ENCODE assay signal across 8 cellular contexts in genomic region chr10:77004917-77005564, GRCh38.
DNase-seq lines count a peak whose midpoint lies in the region; TF ChIP-seq lines count a peak whose summit lies in the region.

No MANE protein-coding gene starts in this region.

- peaks cover 9% of the 10 kb centered on the region for H3K4me1 ChIP-seq in osteoblast (ENCODE audit: insufficient read depth, low read length)

- H3K27me3 Mint-ChIP-seq in activated naive CD8-positive, alpha-beta T cell treated with anti-CD3 and anti-CD28 coated beads for 36 hours: peaks cover 4% of the 10 kb centered on the region

- H3K27ac ChIP-seq in osteoblast (ENCODE audit: low read depth, low read length): no peak overlapping the region

- no peak overlapping the region for H3K4me3 Mint-ChIP-seq in activated naive CD8-positive, alpha-beta T cell treated with anti-CD3 and anti-CD28 coated beads for 36 hours

- H3K79me2 ChIP-seq in osteoblast (ENCODE audit: insufficient read depth, low read length): no peaks in the 10 kb centered on the region

- peaks cover 8% of the 10 kb centered on the region for H3K4me1 Mint-ChIP-seq in activated naive CD8-positive, alpha-beta T cell treated with anti-CD3 and anti-CD28 coated beads for 36 hours

- no peaks in the 10 kb centered on the region for H3K9me3 Mint-ChIP-seq in activated naive CD8-positive, alpha-beta T cell treated with anti-CD3 and anti-CD28 coated beads for 36 hours

- no peak overlapping the region for H3K4me2 ChIP-seq in osteoblast (ENCODE audit: insufficient read depth, low read length)

- H3K27ac Mint-ChIP-seq in activated naive CD8-positive, alpha-beta T cell treated with anti-CD3 and anti-CD28 coated beads for 36 hours: no peak overlapping the region

- TF ChIP-seq CTCF in osteoblast (IDR thresholded peaks at IDR 0.05; ENCODE audit: extremely low read depth, low read depth, low read length): peak; percentile 84

- DNase-seq in DMS 273 (lab: John Stamatoyannopoulos, UW; ENCODE audit: unreplicated experiment) (peak; percentile 71), DMS 273 treated with DMSO at 0.1 percent for 48 hours (lab: John Stamatoyannopoulos, UW) (no peak), HuH-7 (ENCODE audit: low spot score) (peak; percentile 15), SK-MEL-5 (ENCODE audit: low read depth, low spot score) (peak; percentile 71), fibroblast of the conjunctiva (ENCODE audit: low read depth) (peak; percentile 41), osteoblast (ENCODE audit: insufficient read length, low spot score, missing footprints) (peak; percentile 27)
- no peak for DNase-seq in activated naive CD8-positive, alpha-beta T cell treated with anti-CD3 and anti-CD28 coated beads for 36 hours
- no peak for DNase-seq in activated CD8-positive, alpha-beta memory T cell treated with anti-CD3 and anti-CD28 coated beads for 24 hours

- H3K36me3 ChIP-seq in osteoblast (ENCODE audit: insufficient read depth, low read length): no peaks in the 10 kb centered on the region

- no peaks in the 10 kb centered on the region for H4K20me1 ChIP-seq in osteoblast (ENCODE audit: insufficient read depth, low read length)

- H2AFZ ChIP-seq in osteoblast (ENCODE audit: low read length): no peak overlapping the region

- H3K4me3 ChIP-seq in osteoblast (ENCODE audit: insufficient read depth, low read length): no peak overlapping the region

- no peaks in the 10 kb centered on the region for H3K36me3 Mint-ChIP-seq in activated naive CD8-positive, alpha-beta T cell treated with anti-CD3 and anti-CD28 coated beads for 36 hours

- H3K9me3 ChIP-seq in osteoblast (ENCODE audit: low read depth, low read length): no peaks in the 10 kb centered on the region

- H3K27me3 ChIP-seq in osteoblast (ENCODE audit: insufficient read depth, low read length): no peaks in the 10 kb centered on the region

- in situ Hi-C loops in SK-MEL-5 (cut with HindIII; ENCODE audit: low pct_unique_long_range_greater_than_20kb, low sequenced_read_pairs): no loop called here

Comparison
In these comparisons a context has a peak if more than half of its experiments do, and no peak if none do; other contexts are left out.
1. DNase-seq: peak in DMS 273 (single experiment), HuH-7 (single experiment), SK-MEL-5 (single experiment), fibroblast of the conjunctiva (single experiment) and osteoblast (single experiment); none in DMS 273 treated with DMSO at 0.1 percent for 48 hours (single experiment), activated naive CD8-positive, alpha-beta T cell treated with anti-CD3 and anti-CD28 coated beads for 36 hours (single experiment) and activated CD8-positive, alpha-beta memory T cell treated with anti-CD3 and anti-CD28 coated beads for 24 hours (single experiment).